Comparison of ENCODE assay signal across 14 cellular contexts in genomic region chr22:42172385-42173172, GRCh38. TPM values are rescaled to one million over a fixed set of nuclear protein-coding genes. Genes with fewer than 3 reads are reported as not detected.
DNase-seq lines count a peak whose midpoint lies in the region; ATAC-seq, FAIRE-seq and TF ChIP-seq lines count a peak whose summit lies in the region.
"Had no signal": no experiment of that assay in that cellular context is flagged by ENCODE, and none has a peak within 500 bp of the region (broad histone marks: within the 10 kb centered on the region; RNA-seq: fewer than 3 reads in every experiment).

No MANE protein-coding gene starts in this region.

- H3K4me1 Mint-ChIP-seq in activated CD8-positive, alpha-beta T cell treated with anti-CD3 and anti-CD28 coated beads for 36 hours (ENCODE audit: low read depth) = peaks cover 34% of the 10 kb centered on the region

- no peak overlapping the region for H3K9ac ChIP-seq in liver (ENCODE audit: low read depth in 1 of 2, low read length in 2 of 2)

- no peaks in the 10 kb centered on the region for H3K9me3 ChIP-seq in liver (ENCODE audit: control insufficient read depth in 4 of 4, low read length in 3 of 4)

- H3K36me3 ChIP-seq in liver (ENCODE audit: control insufficient read depth in 4 of 4, insufficient read depth in 3 of 4, low read depth in 1 of 4, low read length in 3 of 4) = peaks cover 0 to 13% (median 4%) of the 10 kb centered on the region in 4 donors

- no peak for ATAC-seq in activated CD8-positive, alpha-beta T cell treated with anti-CD3 and anti-CD28 coated beads for 36 hours
- ATAC-seq in GM21529 (IDR thresholded peaks at IDR 0.05; ENCODE audit: unreplicated experiment) (no peak), HG02884 (IDR thresholded peaks at IDR 0.05; ENCODE audit: unreplicated experiment) (no peak), GM19395 (IDR thresholded peaks at IDR 0.05; ENCODE audit: unreplicated experiment) (no peak)
- ATAC-seq: K562, natural killer cell had no signal

- peak; percentile 45 for FAIRE-seq in GM18507 (lab: Jason Lieb, UNC)
- FAIRE-seq: K562 had no signal

- CTCF ChIA-PET in activated CD8-positive, alpha-beta T cell treated with anti-CD3 and anti-CD28 coated beads for 36 hours (lab: Charles Lee) = interaction anchor here (1.0 to 1.6 kb wide), 2 partner anchors 265 to 272 kb away, joined by 3 to 6 read pairs; no protein-coding TSS in a partner anchor

- no peaks in the 10 kb centered on the region for H3K27me3 Mint-ChIP-seq in activated CD8-positive, alpha-beta T cell treated with anti-CD3 and anti-CD28 coated beads for 36 hours
- H3K27me3 Mint-ChIP-seq: activated naive CD8-positive, alpha-beta T cell treated with anti-CD3 and anti-CD28 coated beads, Interleukin-2, amount 10 ng/mL, durations not matched to agents 7 days and 5 days had no signal

- peak; percentile 20 to 53 for TF ChIP-seq RAD21 in liver (IDR thresholded peaks at IDR 0.05)

- no peaks in the 10 kb centered on the region for H3K9me3 Mint-ChIP-seq in activated CD8-positive, alpha-beta T cell treated with anti-CD3 and anti-CD28 coated beads for 36 hours
- H3K9me3 Mint-ChIP-seq: activated naive CD8-positive, alpha-beta T cell treated with anti-CD3 and anti-CD28 coated beads, Interleukin-2, amount 10 ng/mL, durations not matched to agents 7 days and 5 days; natural killer cell had no signal

- DNase-seq in AG08395 (ENCODE audit: low spot score) (peak; percentile 68), GM18507 (ENCODE audit: extremely low spot score, insufficient read length, low read depth) (no peak), NCI-H1436 (lab: John Stamatoyannopoulos, UW) (no peak)
- no peak for DNase-seq in activated CD8-positive, alpha-beta T cell treated with anti-CD3 and anti-CD28 coated beads for 36 hours
- DNase-seq: activated CD4-positive, CD25-positive, alpha-beta regulatory T cell; activated naive CD8-positive, alpha-beta T cell treated with anti-CD3 and anti-CD28 coated beads, Interleukin-2, amount 10 ng/mL, durations not matched to agents 7 days and 5 days; natural killer cell; OCI-M1; stimulated activated CD4-positive, alpha-beta T cell treated with anti-CD3 and anti-CD28 coated beads, Interleukin-4, amount 100 ng/mL, for 24 hours had no signal

- H3K27ac ChIP-seq in liver (ENCODE audit: low read depth in 1 of 2, low read length in 2 of 2) = peak overlapping the region; percentile 21 to 36

- H3K36me3 Mint-ChIP-seq in activated CD8-positive, alpha-beta T cell treated with anti-CD3 and anti-CD28 coated beads for 36 hours (ENCODE audit: low read depth) = peaks cover 18% of the 10 kb centered on the region
- H3K36me3 Mint-ChIP-seq: natural killer cell had no signal

- H3K27me3 ChIP-seq in liver (ENCODE audit: control insufficient read depth in 4 of 4, insufficient read depth in 4 of 4, low read length in 3 of 4) = no peaks in the 10 kb centered on the region

- intact Hi-C loops in activated CD8-positive, alpha-beta T cell treated with anti-CD3 and anti-CD28 coated beads for 36 hours (cut with micrococcal nuclease) = loop anchor here (10.0 kb wide), 1 partner anchor 92 kb away; no protein-coding TSS in a partner anchor

- no peak overlapping the region for H3K4me3 ChIP-seq in liver (ENCODE audit: low read depth in 1 of 3, low read length in 3 of 3)
- H3K4me3 ChIP-seq: K562 had no signal

- peaks cover 6 to 21% (median 16%) of the 10 kb centered on the region in 4 donors for H3K4me1 ChIP-seq in liver (ENCODE audit: control insufficient read depth in 4 of 4, insufficient read depth in 4 of 4, low read length in 3 of 4)

- 59% methylated on average over 7 of the region's 7 CpGs for WGBS in liver

- POLR2A ChIA-PET in activated CD8-positive, alpha-beta T cell treated with anti-CD3 and anti-CD28 coated beads for 36 hours (lab: Charles Lee) = no interaction called here

- no peak for TF ChIP-seq CTCF in activated CD8-positive, alpha-beta T cell treated with anti-CD3 and anti-CD28 coated beads for 36 hours (IDR thresholded peaks at IDR 0.05)
- TF ChIP-seq CTCF in liver (IDR thresholded peaks at IDR 0.05; ENCODE audit: low read depth, low read length, missing input control) = no peak

- H3K4me3 Mint-ChIP-seq in activated CD8-positive, alpha-beta T cell treated with anti-CD3 and anti-CD28 coated beads for 36 hours = no peak overlapping the region
- H3K4me3 Mint-ChIP-seq: activated naive CD8-positive, alpha-beta T cell treated with anti-CD3 and anti-CD28 coated beads, Interleukin-2, amount 10 ng/mL, durations not matched to agents 7 days and 5 days; natural killer cell had no signal

- H3K27ac Mint-ChIP-seq in activated CD8-positive, alpha-beta T cell treated with anti-CD3 and anti-CD28 coated beads for 36 hours = peak overlapping the region; percentile 46
- H3K27ac Mint-ChIP-seq: activated naive CD8-positive, alpha-beta T cell treated with anti-CD3 and anti-CD28 coated beads, Interleukin-2, amount 10 ng/mL, durations not matched to agents 7 days and 5 days had no signal

TF ChIP-seq in liver, 16 proteins besides CTCF, POLR2A, EP300 and RAD21:
- TF ChIP-seq YY1 (IDR thresholded peaks at IDR 0.05) (no peak), FOXA2 (IDR thresholded peaks at IDR 0.05) (no peak), SP1 (IDR thresholded peaks at IDR 0.05) (peak; percentile 87), HNF4A (conservative IDR thresholded peaks at IDR 0.05) (peak; percentile 79 to 87), HNF4G (IDR thresholded peaks at IDR 0.05) (peak; percentile 82), JUND (IDR thresholded peaks at IDR 0.05) (peak; percentile 11 to 27), RXRA (IDR thresholded peaks at IDR 0.05) (peak in 1 of 2 donors; percentile 40), REST (IDR thresholded peaks at IDR 0.05) (no peak), EGR1 (IDR thresholded peaks at IDR 0.05; ENCODE audit: low read depth in 2 of 2) (no peak), FOXA1 (IDR thresholded peaks at IDR 0.05) (no peak)

RNA-seq across cellular contexts. Expression of gene CYP2D6, which starts 42.0 kb away (rescaled TPM):
- total RNA-seq in activated CD8-positive, alpha-beta T cell treated with anti-CD3 and anti-CD28 coated beads for 36 hours = 1 to 10 TPM; 1.5 to 2.0 TPM
- total RNA-seq in liver = 100 to 1,000 TPM in 1 of 2 donors, 10 to 100 TPM in 1; 23.8 to 236 TPM
- 100 to 1,000 TPM; 175 to 486 TPM for polyA plus RNA-seq in liver

Comparison
In these comparisons a context has a peak if more than half of its experiments do, and no peak if none do; other contexts are left out.
1. RNA of gene CYP2D6, which starts 42.0 kb away (total RNA-seq): 23.8 to 236 TPM in liver; 1.5 to 2.0 TPM in activated CD8-positive, alpha-beta T cell treated with anti-CD3 and anti-CD28 coated beads for 36 hours; every median in the first group is over 4 times any median in the second.